Comparison of ENCODE assay signal across 25 cellular contexts in genomic region chr14:86013663-86014062, GRCh38.
DNase-seq lines count a peak whose midpoint lies in the region; ATAC-seq and TF ChIP-seq lines count a peak whose summit lies in the region.
"Had no signal": no experiment of that assay in that cellular context is flagged by ENCODE, and none has a peak within 500 bp of the region (broad histone marks: within the 10 kb centered on the region; RNA-seq: fewer than 3 reads in every experiment).

No MANE protein-coding gene starts in this region.

- H3K9me3 ChIP-seq in gastrocnemius medialis, result no peaks in the 10 kb centered on the region
- H3K9me3 ChIP-seq: adrenal gland, psoas muscle, SJCRH30, suprapubic skin had no signal

- in situ Hi-C loops in gastrocnemius medialis (cut with MboI; ENCODE audit: low sequenced_read_pairs in 4 of 4), result no loop called here

- intact Hi-C loops in gastrocnemius medialis (cut with DNase I; ENCODE audit: low total_unique reads), result no loop called here

- TF ChIP-seq POLR2A in gastrocnemius medialis (IDR thresholded peaks at IDR 0.05), result no peak

- no peaks in the 10 kb centered on the region for H3K27me3 ChIP-seq in gastrocnemius medialis
- H3K27me3 ChIP-seq: adrenal gland, SJCRH30, suprapubic skin had no signal

- TF ChIP-seq CTCF in fibroblast of mammary gland (conservative IDR thresholded peaks at IDR 0.05; ENCODE audit: control insufficient read depth, insufficient read depth, low read depth, low read length) (no peak), gastrocnemius medialis (IDR thresholded peaks at IDR 0.05 in 4 of 5, conservative IDR thresholded peaks at IDR 0.05 in 1 of 5) (no peak), coronary artery (IDR thresholded peaks at IDR 0.05) (no peak)

- H3K27ac ChIP-seq in gastrocnemius medialis (no peak overlapping the region), coronary artery (no peak overlapping the region)
- H3K27ac ChIP-seq: adrenal gland, C4-2B, GM23248, HL-60, psoas muscle, SJCRH30, suprapubic skin had no signal

- no peak overlapping the region for H3K4me3 ChIP-seq in fibroblast of mammary gland (ENCODE audit: control insufficient read depth, low read depth, low read length)
- no peak overlapping the region for H3K4me3 ChIP-seq in gastrocnemius medialis
- no peak overlapping the region for H3K4me3 ChIP-seq in coronary artery
- H3K4me3 ChIP-seq: adrenal gland, GM23248, psoas muscle, SJCRH30, suprapubic skin had no signal

- ATAC-seq in GM21717 (IDR thresholded peaks at IDR 0.05; ENCODE audit: unreplicated experiment) (no peak), gastrocnemius medialis (no peak)
- ATAC-seq: naive thymus-derived CD8-positive, alpha-beta T cell; Panc1; psoas muscle had no signal

- H3K36me3 ChIP-seq in gastrocnemius medialis, result no peaks in the 10 kb centered on the region
- H3K36me3 ChIP-seq: adrenal gland, SJCRH30, suprapubic skin had no signal

- H3K4me1 ChIP-seq in gastrocnemius medialis, result no peaks in the 10 kb centered on the region
- H3K4me1 ChIP-seq: adrenal gland, psoas muscle, SJCRH30, suprapubic skin had no signal

- DNase-seq in EL (peak; percentile 57), HuH-7 (ENCODE audit: low spot score) (peak; percentile 2), SHP77 (lab: John Stamatoyannopoulos, UW) (peak; percentile 54 to 85), fibroblast of mammary gland (ENCODE audit: low read depth) (peak; percentile 80), D341Med (ENCODE audit: low spot score) (no peak), gastrocnemius medialis (no peak), coronary artery (ENCODE audit: low spot score) (no peak)
- DNase-seq: activated B cell treated with CpG ODN at 0.5 μM for 24 hours; activated naive CD4-positive, alpha-beta T cell treated with anti-CD3 and anti-CD28 coated beads for 36 hours; adrenal gland; GM23248; HFFc6; naive thymus-derived CD8-positive, alpha-beta T cell; NCI-H1930; NCI-H446; occipital lobe; psoas muscle; SJCRH30; stimulated activated naive CD4-positive, alpha-beta T cell; T1000 had no signal

Comparison
In these comparisons a context has a peak if more than half of its experiments do, and no peak if none do; other contexts are left out.
1. DNase-seq: peak in EL (single experiment), HuH-7 (single experiment), SHP77 (2 of 2) and fibroblast of mammary gland (single experiment); none in D341Med (single experiment), gastrocnemius medialis (0 of 2) and coronary artery (single experiment).